In the genomic region with DNA sequence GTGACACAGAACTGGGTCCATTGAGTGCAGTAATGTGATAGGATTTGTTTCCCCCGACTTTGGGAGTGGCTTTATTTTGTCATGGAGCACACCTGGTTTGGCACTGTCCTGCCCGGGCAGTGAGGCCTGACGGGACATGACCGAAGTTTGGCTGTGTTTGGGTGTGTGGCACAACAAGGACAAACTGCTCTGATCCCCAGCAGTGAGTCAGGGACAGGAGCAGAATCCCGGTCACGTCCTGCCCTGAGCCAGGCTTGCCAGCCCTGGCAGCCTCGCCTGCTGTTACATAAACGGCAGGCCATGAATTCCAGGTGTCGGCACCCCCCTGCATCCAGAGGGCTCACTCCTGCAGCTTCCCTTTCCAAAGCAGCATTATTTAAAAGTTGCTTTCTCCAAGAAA, we compare ENCODE assay signal across 21 cellular contexts. TPM values are rescaled to one million over a fixed set of nuclear protein-coding genes. Genes with fewer than 3 reads are reported as not detected.
DNase-seq lines count a peak whose midpoint lies in the region; ATAC-seq and TF ChIP-seq lines count a peak whose summit lies in the region.
"Had no signal": no experiment of that assay in that cellular context is flagged by ENCODE, and none has a peak within 500 bp of the region (broad histone marks: within the 10 kb centered on the region; RNA-seq: fewer than 3 reads in every experiment).

No MANE protein-coding gene starts in this region.

- H4K5ac ChIP-seq in mesendoderm (ENCODE audit: low read length) = no peak overlapping the region

- H3K23ac ChIP-seq in mesendoderm (ENCODE audit: low read length) = peak overlapping the region; percentile 55

- WGBS in heart right ventricle, 2 donors = 43 to 58% methylated on average over 9 of the region's 9 CpGs
- no CpG with 5 or more reads among the region's 9 CpGs for WGBS in mesendoderm (ENCODE audit: extremely low coverage, insufficient coverage, low lambda C conversion rate)

- H3K27ac ChIP-seq in right atrium auricular region (peak overlapping the region in 1 of 2 donors; percentile 31), heart right ventricle (peak overlapping the region in 7 of 10 donors; percentile 3 to 65 (median 47)), mesendoderm (ENCODE audit: low read depth, low read length) (no peak overlapping the region), upper lobe of right lung (peak overlapping the region; percentile 26)
- H3K27ac ChIP-seq: 22Rv1, GM23248, SJCRH30 had no signal

- no peaks in the 10 kb centered on the region for H3K79me2 ChIP-seq in mesendoderm (ENCODE audit: control insufficient read depth, insufficient read depth, low read length)

- H3K4me1 ChIP-seq in right atrium auricular region = peaks cover 0 to 6% of the 10 kb centered on the region in 2 donors
- peaks cover 0 to 26% (median 5%) of the 10 kb centered on the region in 9 donors for H3K4me1 ChIP-seq in heart right ventricle
- no peaks in the 10 kb centered on the region for H3K4me1 ChIP-seq in mesendoderm (ENCODE audit: control insufficient read depth, low read depth, low read length)
- H3K4me1 ChIP-seq in upper lobe of right lung = no peaks in the 10 kb centered on the region
- H3K4me1 ChIP-seq: Caco-2, SJCRH30 had no signal

- H3K4me3 ChIP-seq in right atrium auricular region (no peak overlapping the region), heart right ventricle (no peak overlapping the region), mesendoderm (ENCODE audit: low read length) (no peak overlapping the region), upper lobe of right lung (no peak overlapping the region)
- H3K4me3 ChIP-seq: GM23248, SJCRH30 had no signal

- in situ Hi-C loops in ACHN (cut with HindIII; ENCODE audit: low pct_ligation_motif_present, low pct_unique_long_range_greater_than_20kb, low sequenced_read_pairs) = no loop called here

- H2AK5ac ChIP-seq in mesendoderm (ENCODE audit: low read length) = no peak overlapping the region

- H2BK15ac ChIP-seq in mesendoderm (replicated peaks; ENCODE audit: low read depth) = no peak overlapping the region

- H3K9me3 ChIP-seq in right atrium auricular region (no peaks in the 10 kb centered on the region), heart right ventricle (no peaks in the 10 kb centered on the region), upper lobe of right lung (no peaks in the 10 kb centered on the region)
- H3K9me3 ChIP-seq: Caco-2, SJCRH30 had no signal

- no peak overlapping the region for H2BK5ac ChIP-seq in mesendoderm (ENCODE audit: low read length)

- H4K8ac ChIP-seq in mesendoderm (ENCODE audit: low read depth, low read length) = no peak overlapping the region

- no peak overlapping the region for H3K4me2 ChIP-seq in mesendoderm (ENCODE audit: low read length)

- TF ChIP-seq CTCF in right atrium auricular region (IDR thresholded peaks at IDR 0.05) (no peak), heart right ventricle (IDR thresholded peaks at IDR 0.05) (no peak), upper lobe of right lung (IDR thresholded peaks at IDR 0.05) (no peak)

- H3K9ac ChIP-seq in mesendoderm (ENCODE audit: low read length) = no peak overlapping the region
- H3K9ac ChIP-seq: GM23248 had no signal

- intact Hi-C loops in Right ventricle myocardium inferior (cut with DNase I) (no loop called here), heart right ventricle (cut with DNase I) (no loop called here), upper lobe of right lung (cut with DNase I) (no loop called here)

- no peaks in the 10 kb centered on the region for H3K79me1 ChIP-seq in mesendoderm (ENCODE audit: low read length)

- H3K27me3 ChIP-seq in right atrium auricular region (no peaks in the 10 kb centered on the region), heart right ventricle (no peaks in the 10 kb centered on the region), mesendoderm (ENCODE audit: insufficient read depth, low read length, poor library complexity) (no peaks in the 10 kb centered on the region), upper lobe of right lung (no peaks in the 10 kb centered on the region)
- H3K27me3 ChIP-seq: SJCRH30 had no signal

- ATAC-seq in Right ventricle myocardium inferior (peak; percentile 90), heart right ventricle (peak; percentile 46 to 95 (median 82)), upper lobe of right lung (peak; percentile 71)

- no peak overlapping the region for H3K18ac ChIP-seq in mesendoderm (ENCODE audit: low read length)

- H3K4ac ChIP-seq in mesendoderm (ENCODE audit: low read depth, low read length) = no peak overlapping the region

- DNase-seq in Right ventricle myocardium inferior (ENCODE audit: missing footprints) (no peak), right atrium auricular region (ENCODE audit: low spot score) (no peak), heart right ventricle (peak; percentile 40 to 58), mesendoderm (no peak), upper lobe of right lung (no peak), NCI-H226 (no peak), ACHN (no peak), SHP77 treated with DMSO at 0.1 percent for 48 hours (lab: John Stamatoyannopoulos, UW) (no peak)
- DNase-seq: activated naive CD4-positive, alpha-beta T cell; Caco-2; cerebellar nuclear complex; effector memory CD4-positive, alpha-beta T cell; GM23248; kidney glomerular epithelial cell; NCI-H1436; nucleus accumbens; OCI-M1; SJCRH30; stimulated activated CD4-positive, alpha-beta T cell treated with anti-CD3 and anti-CD28 coated beads, Interleukin-1b, Interleukin-23, amount 100 ng/mL, for 48 hours; stimulated activated naive CD4-positive, alpha-beta T cell had no signal

- H3K56ac ChIP-seq in mesendoderm (ENCODE audit: low read length) = no peak overlapping the region

- no peaks in the 10 kb centered on the region for H3K36me3 ChIP-seq in right atrium auricular region
- peaks cover 0 to 60% (median 0%) of the 10 kb centered on the region in 9 donors for H3K36me3 ChIP-seq in heart right ventricle
- H3K36me3 ChIP-seq in mesendoderm (ENCODE audit: control insufficient read depth, insufficient read depth, low read length) = peaks cover 5% of the 10 kb centered on the region
- H3K36me3 ChIP-seq in upper lobe of right lung = peaks cover 22% of the 10 kb centered on the region
- H3K36me3 ChIP-seq: SJCRH30 had no signal

- H2BK120ac ChIP-seq in mesendoderm (ENCODE audit: low read depth, low read length) = no peak overlapping the region

RNA-seq across cellular contexts. Expression of gene IMPA2, which starts 45.7 kb away (rescaled TPM):
- total RNA-seq in Right ventricle myocardium inferior = 82.8 TPM
- 10 to 100 TPM; 20.2 to 22.9 TPM for total RNA-seq in right atrium auricular region
- total RNA-seq in heart right ventricle = 10 to 100 TPM; 19.8 to 79.6 (median 32.2) TPM
- polyA plus RNA-seq in heart right ventricle = 10 to 100 TPM; 17.6 to 41.9 TPM
- 69.8 TPM for polyA plus RNA-seq in mesendoderm (2013, experiment 1 of 2)
- polyA plus RNA-seq in mesendoderm (2013, experiment 2 of 2) = 71.3 TPM
- 54.6 TPM for total RNA-seq in upper lobe of right lung

Comparison
In these comparisons a context has a peak if more than half of its experiments do, and no peak if none do; other contexts are left out.
1. DNase-seq: peak in heart right ventricle (2 of 2); none in Right ventricle myocardium inferior (single experiment), right atrium auricular region (single experiment), mesendoderm (single experiment), upper lobe of right lung (single experiment), NCI-H226 (single experiment), ACHN (single experiment) and SHP77 treated with DMSO at 0.1 percent for 48 hours (single experiment).
2. Peak in every context shown above with its lines, with median percentiles within 50 percentile points of each other: ATAC-seq.